In the genomic region with DNA sequence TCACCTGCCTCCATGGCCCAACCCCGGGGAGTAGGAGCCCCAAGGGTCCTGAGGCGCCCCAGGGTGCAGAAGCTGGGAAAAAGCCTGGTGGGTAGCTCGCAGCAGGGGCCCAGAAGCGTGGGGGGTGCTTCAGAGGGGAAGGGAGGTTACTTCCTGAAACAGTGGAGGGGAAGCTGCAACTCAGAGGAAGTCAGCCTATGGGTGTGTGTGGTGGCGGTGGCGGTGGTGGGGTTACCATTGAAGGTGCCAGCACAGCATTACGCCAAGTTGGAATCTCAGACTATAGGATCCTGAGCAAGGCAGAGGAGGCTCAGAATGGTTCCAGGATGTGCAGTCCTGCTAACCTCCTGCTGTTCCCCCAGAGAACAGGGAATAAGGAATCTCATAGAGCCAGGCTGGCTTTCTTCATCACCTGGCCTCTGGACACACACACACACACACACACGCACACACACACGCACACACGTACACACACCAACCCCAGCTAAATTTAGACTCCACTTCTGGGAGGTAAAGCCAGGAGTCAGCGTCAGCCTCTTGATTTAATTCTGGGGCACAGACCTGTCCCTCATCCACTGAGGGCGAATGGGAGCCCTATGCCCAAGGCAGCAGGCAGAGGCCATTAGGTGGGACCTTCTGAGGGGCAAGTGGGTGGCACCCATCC, we compare ENCODE assay signal across 8 cellular contexts. TPM values are rescaled to one million over a fixed set of nuclear protein-coding genes. Genes with fewer than 3 reads are reported as not detected.
DNase-seq lines count a peak whose midpoint lies in the region; TF ChIP-seq lines count a peak whose summit lies in the region.

No MANE protein-coding gene starts in this region.

- CTCF ChIA-PET in OCI-LY7 (lab: Charles Lee; ENCODE audit: unreplicated experiment) = interaction anchor here (1.3 kb wide), 2 partner anchors 22 kb away, joined by 4 to 6 read pairs; partner anchors contain the start of genes CREB3L4 and GATAD2B

- peaks cover 20% of the 10 kb centered on the region for H3K79me2 ChIP-seq in OCI-LY7 (ENCODE audit: insufficient read depth, low read depth, low read length)

- H3K27ac Mint-ChIP-seq in activated T-helper 1 cell treated with anti-CD3 and anti-CD28 coated beads, Interleukin-12 subunit alpha, Interleukin-12 subunit beta, Interleukin-2, Interleukin-4 antibody, amounts not matched to agents 30 ng/mL and 10 ng/mL and 1 ng/mL, durations not matched to agents 14 hours and 24 hours and 36 hours = peak overlapping the region; percentile 97
- peak overlapping the region; percentile 63 for H3K27ac Mint-ChIP-seq in osteocyte (ENCODE audit: unreplicated experiment)

- H3K4me3 ChIP-seq in OCI-LY7 (ENCODE audit: low read depth, low read length, poor library complexity, severe bottlenecking) = peak overlapping the region; percentile 86
- H3K4me3 ChIP-seq in fibroblast of the aortic adventitia (ENCODE audit: low read depth, low read length) = peak overlapping the region; percentile 86
- peak overlapping the region; percentile 79 to 97 (median 92) for H3K4me3 ChIP-seq in transverse colon

- H3K27ac ChIP-seq in OCI-LY7 (ENCODE audit: low read depth, low read length, poor library complexity, severe bottlenecking) (peak overlapping the region; percentile 92), transverse colon (peak overlapping the region; percentile 97 to 99 (median 99))

- peaks cover 41% of the 10 kb centered on the region for H3K36me3 Mint-ChIP-seq in activated T-helper 1 cell treated with anti-CD3 and anti-CD28 coated beads, Interleukin-12 subunit alpha, Interleukin-12 subunit beta, Interleukin-2, Interleukin-4 antibody, amounts not matched to agents 30 ng/mL and 10 ng/mL and 1 ng/mL, durations not matched to agents 14 hours and 24 hours and 36 hours (ENCODE audit: low read depth)
- H3K36me3 Mint-ChIP-seq in osteocyte (ENCODE audit: unreplicated experiment) = peaks cover 9% of the 10 kb centered on the region

- TF ChIP-seq POLR2A in transverse colon (IDR thresholded peaks at IDR 0.05) = no peak

- whole genome bisulfite sequencing in transverse colon (ENCODE audit: low coverage in 1 of 2), 2 donors = 10 to 60% methylated on average over 3 to 12 of the region's 12 CpGs

- no peak overlapping the region; the same call in 1 of the 2 replicates for H2AFZ ChIP-seq in OCI-LY7 (ENCODE audit: low read length)

- no TSS peak for BruUV-seq in OCI-LY7 (replicated peaks; lab: Mats Ljungman, UMichigan)

- no peaks in the 10 kb centered on the region for H4K20me1 ChIP-seq in OCI-LY7 (ENCODE audit: insufficient read depth, low read length)

- no peaks in the 10 kb centered on the region for H3K27me3 Mint-ChIP-seq in activated T-helper 1 cell treated with anti-CD3 and anti-CD28 coated beads, Interleukin-12 subunit alpha, Interleukin-12 subunit beta, Interleukin-2, Interleukin-4 antibody, amounts not matched to agents 30 ng/mL and 10 ng/mL and 1 ng/mL, durations not matched to agents 14 hours and 24 hours and 36 hours (ENCODE audit: insufficient read depth)
- no peaks in the 10 kb centered on the region for H3K27me3 Mint-ChIP-seq in osteocyte (ENCODE audit: unreplicated experiment)

- DNase-seq in NCI-H748 (lab: John Stamatoyannopoulos, UW; ENCODE audit: unreplicated experiment) = peak; percentile 36
- no peak for DNase-seq in NCI-H748 treated with DMSO at 0.1 percent for 48 hours (lab: John Stamatoyannopoulos, UW)
- peak; percentile 84 for DNase-seq in OCI-LY7 (ENCODE audit: low spot score)
- DNase-seq in activated T-helper 1 cell treated with anti-CD3 and anti-CD28 coated beads, Interleukin-12 subunit alpha, Interleukin-12 subunit beta, Interleukin-2, Interleukin-4 antibody, amounts not matched to agents 30 ng/mL and 10 ng/mL and 1 ng/mL, durations not matched to agents 14 hours and 24 hours and 36 hours (ENCODE audit: low spot score) = peak; percentile 72
- peak; percentile 60 for DNase-seq in fibroblast of the aortic adventitia (ENCODE audit: low read depth)
- no peak for DNase-seq in osteocyte (ENCODE audit: extremely low spot score, unreplicated experiment)
- DNase-seq in transverse colon = peak; percentile 65
- DNase-seq in dedifferentiated amniotic fluid mesenchymal stem cell (ENCODE audit: extremely low spot score) = no peak

- POLR2A ChIA-PET in OCI-LY7 (lab: Charles Lee) = interaction anchor here (0.5 to 4.2 kb wide), 11 partner anchors 16 to 162 kb away, joined by 3 to 32 read pairs (median 4); partner anchors contain the start of genes CREB3L4, GATAD2B and SLC39A1

- TF ChIP-seq EP300 in transverse colon (IDR thresholded peaks at IDR 0.05; ENCODE audit: low read depth) = no peak

- H3K4me2 ChIP-seq in OCI-LY7 (ENCODE audit: low read length) = peak overlapping the region; percentile 96

- peaks cover 74% of the 10 kb centered on the region for H3K36me3 ChIP-seq in OCI-LY7 (ENCODE audit: insufficient read depth, low read length)
- H3K36me3 ChIP-seq in transverse colon = peaks cover 0 to 23% (median 10%) of the 10 kb centered on the region in 4 donors

- H3K27me3 ChIP-seq in transverse colon = no peaks in the 10 kb centered on the region

- H3K4me3 Mint-ChIP-seq in activated T-helper 1 cell treated with anti-CD3 and anti-CD28 coated beads, Interleukin-12 subunit alpha, Interleukin-12 subunit beta, Interleukin-2, Interleukin-4 antibody, amounts not matched to agents 30 ng/mL and 10 ng/mL and 1 ng/mL, durations not matched to agents 14 hours and 24 hours and 36 hours = peak overlapping the region; percentile 88
- H3K4me3 Mint-ChIP-seq in osteocyte (ENCODE audit: unreplicated experiment) = peak overlapping the region; percentile 77

- H3K9me3 Mint-ChIP-seq in activated T-helper 1 cell treated with anti-CD3 and anti-CD28 coated beads, Interleukin-12 subunit alpha, Interleukin-12 subunit beta, Interleukin-2, Interleukin-4 antibody, amounts not matched to agents 30 ng/mL and 10 ng/mL and 1 ng/mL, durations not matched to agents 14 hours and 24 hours and 36 hours = no peaks in the 10 kb centered on the region
- H3K9me3 Mint-ChIP-seq in osteocyte (ENCODE audit: unreplicated experiment) = no peaks in the 10 kb centered on the region

- intact Hi-C loops in OCI-LY7 (cut with micrococcal nuclease; ENCODE audit: unreplicated experiment) = loop anchor here (1.0 kb wide), 1 partner anchor 124 kb away; no protein-coding TSS in a partner anchor
- intact Hi-C loops in activated T-helper 1 cell treated with anti-CD3 and anti-CD28 coated beads, Interleukin-12 subunit alpha, Interleukin-12 subunit beta, Interleukin-2, Interleukin-4 antibody, amounts not matched to agents 30 ng/mL and 10 ng/mL and 1 ng/mL, durations not matched to agents 14 hours and 24 hours and 36 hours (cut with micrococcal nuclease) = loop anchor here (1.0 to 5.0 kb wide), 4 partner anchors 22 to 148 kb away; partner anchors contain the start of gene CREB3L4
- intact Hi-C loops in transverse colon (cut with DNase I; ENCODE audit: low total_unique reads) = no loop called here

- no peak for TF ChIP-seq CTCF in OCI-LY7 (conservative IDR thresholded peaks at IDR 0.05; ENCODE audit: low read length)
- no peak for TF ChIP-seq CTCF in fibroblast of the aortic adventitia (IDR thresholded peaks at IDR 0.05; ENCODE audit: insufficient read depth, low read length)
- no peak for TF ChIP-seq CTCF in osteocyte (IDR thresholded peaks at IDR 0.05)
- peak in 1 of 5 experiments; percentile 7 for TF ChIP-seq CTCF in transverse colon (IDR thresholded peaks at IDR 0.05)

- H3K4me1 Mint-ChIP-seq in activated T-helper 1 cell treated with anti-CD3 and anti-CD28 coated beads, Interleukin-12 subunit alpha, Interleukin-12 subunit beta, Interleukin-2, Interleukin-4 antibody, amounts not matched to agents 30 ng/mL and 10 ng/mL and 1 ng/mL, durations not matched to agents 14 hours and 24 hours and 36 hours (ENCODE audit: low read depth) = peaks cover 35% of the 10 kb centered on the region
- H3K4me1 Mint-ChIP-seq in osteocyte (ENCODE audit: unreplicated experiment) = peaks cover 18% of the 10 kb centered on the region

- H3K4me1 ChIP-seq in OCI-LY7 (ENCODE audit: insufficient read depth, low read length, poor library complexity, severe bottlenecking) (peaks cover 35% of the 10 kb centered on the region), transverse colon (peaks cover 0 to 15% (median 11%) of the 10 kb centered on the region in 4 donors)

- H3K9me2 ChIP-seq in OCI-LY7 (ENCODE audit: insufficient read depth, low read length) = no peaks in the 10 kb centered on the region

- H3K9me3 ChIP-seq in OCI-LY7 (ENCODE audit: low read length) (no peaks in the 10 kb centered on the region), transverse colon (no peaks in the 10 kb centered on the region)

- in situ Hi-C loops in transverse colon (cut with MboI; ENCODE audit: low pct_ligation_motif_present in 1 of 4, low pct_unique_long_range_greater_than_20kb in 1 of 4, low sequenced_read_pairs in 3 of 4) = loop anchor here in 2 of 4 donors (25.0 kb wide), 1 partner anchor 133 kb away; no protein-coding TSS in a partner anchor

RNA-seq across cellular contexts. Expression of gene DENND4B, which starts 1.3 kb away (rescaled TPM):
- total RNA-seq in OCI-LY7 (2014; rRNA removed; shearing (Covaris generic)) = 41.8 and 50.5 TPM in 2 replicates
- 160 and 164 TPM in 2 replicates for total RNA-seq in OCI-LY7 (2022)
- total RNA-seq in activated T-helper 1 cell treated with anti-CD3 and anti-CD28 coated beads, Interleukin-12 subunit alpha, Interleukin-12 subunit beta, Interleukin-2, Interleukin-4 antibody, amounts not matched to agents 30 ng/mL and 10 ng/mL and 1 ng/mL, durations not matched to agents 14 hours and 24 hours and 36 hours = 128 and 133 TPM in 2 replicates
- total RNA-seq in fibroblast of the aortic adventitia (ENCODE audit: low replicate concordance) = 14.9 and 23.2 TPM in 2 replicates
- total RNA-seq in osteocyte = 48.0 and 53.1 TPM in 2 replicates
- total RNA-seq in transverse colon = 100 to 1,000 TPM in 1 of 4 donors, 10 to 100 TPM in 3; 42.3 to 121 (median 50.3) TPM

RNA-seq across cellular contexts. Expression of gene CRTC2, which starts 13.1 kb away (rescaled TPM):
- 15.6 and 29.1 TPM in 2 replicates for total RNA-seq in OCI-LY7 (2014; rRNA removed; shearing (Covaris generic))
- 65.6 and 67.9 TPM in 2 replicates for total RNA-seq in OCI-LY7 (2022)
- total RNA-seq in activated T-helper 1 cell treated with anti-CD3 and anti-CD28 coated beads, Interleukin-12 subunit alpha, Interleukin-12 subunit beta, Interleukin-2, Interleukin-4 antibody, amounts not matched to agents 30 ng/mL and 10 ng/mL and 1 ng/mL, durations not matched to agents 14 hours and 24 hours and 36 hours = 62.8 and 76.4 TPM in 2 replicates
- total RNA-seq in fibroblast of the aortic adventitia (ENCODE audit: low replicate concordance) = 6.6 and 8.6 TPM in 2 replicates
- total RNA-seq in osteocyte = 29.4 and 41.9 TPM in 2 replicates
- 10 to 100 TPM; 13.3 to 32.5 (median 21.4) TPM for total RNA-seq in transverse colon

RNA-seq across cellular contexts. Expression of gene SLC39A1, which starts 18.1 kb away (rescaled TPM):
- 44.2 and 45.5 TPM in 2 replicates for total RNA-seq in OCI-LY7 (2014; rRNA removed; shearing (Covaris generic))
- 32.7 and 41.6 TPM in 2 replicates for total RNA-seq in OCI-LY7 (2022)
- 75.4 and 76.1 TPM in 2 replicates for total RNA-seq in activated T-helper 1 cell treated with anti-CD3 and anti-CD28 coated beads, Interleukin-12 subunit alpha, Interleukin-12 subunit beta, Interleukin-2, Interleukin-4 antibody, amounts not matched to agents 30 ng/mL and 10 ng/mL and 1 ng/mL, durations not matched to agents 14 hours and 24 hours and 36 hours
- 74.1 and 85.9 TPM in 2 replicates for total RNA-seq in fibroblast of the aortic adventitia (ENCODE audit: low replicate concordance)
- 93.2 and 95.3 TPM in 2 replicates for total RNA-seq in osteocyte
- total RNA-seq in transverse colon = 10 to 100 TPM; 19.9 to 80.0 (median 47.1) TPM

RNA-seq across cellular contexts. Expression of gene CREB3L4, which starts 22.4 kb away (rescaled TPM):
- 17.0 and 17.4 TPM in 2 replicates for total RNA-seq in OCI-LY7 (2014; rRNA removed; shearing (Covaris generic))
- total RNA-seq in OCI-LY7 (2022) (28.2 and 32.0 TPM in 2 replicates), fibroblast of the aortic adventitia (ENCODE audit: low replicate concordance) (3.3 and 5.9 TPM in 2 replicates), osteocyte (9.3 and 11.1 TPM in 2 replicates), transverse colon (10 to 100 TPM in 2 of 4 donors, 1 to 10 TPM in 2; 2.2 to 18.7 (median 11.6) TPM)
- 8.1 and 9.8 TPM in 2 replicates for total RNA-seq in activated T-helper 1 cell treated with anti-CD3 and anti-CD28 coated beads, Interleukin-12 subunit alpha, Interleukin-12 subunit beta, Interleukin-2, Interleukin-4 antibody, amounts not matched to agents 30 ng/mL and 10 ng/mL and 1 ng/mL, durations not matched to agents 14 hours and 24 hours and 36 hours

RNA-seq across cellular contexts. Expression of gene GATAD2B, which starts 22.5 kb away (rescaled TPM):
- total RNA-seq in OCI-LY7 (2014; rRNA removed; shearing (Covaris generic)) = 7.7 and 11.2 TPM in 2 replicates
- total RNA-seq in OCI-LY7 (2022) (65.2 and 77.9 TPM in 2 replicates), fibroblast of the aortic adventitia (ENCODE audit: low replicate concordance) (8.0 and 11.3 TPM in 2 replicates), osteocyte (63.2 and 66.7 TPM in 2 replicates), transverse colon (10 to 100 TPM; 16.7 to 28.1 (median 20.2) TPM)
- 69.1 and 70.4 TPM in 2 replicates for total RNA-seq in activated T-helper 1 cell treated with anti-CD3 and anti-CD28 coated beads, Interleukin-12 subunit alpha, Interleukin-12 subunit beta, Interleukin-2, Interleukin-4 antibody, amounts not matched to agents 30 ng/mL and 10 ng/mL and 1 ng/mL, durations not matched to agents 14 hours and 24 hours and 36 hours

Comparison
In these comparisons a context has a peak if more than half of its experiments do, and no peak if none do; other contexts are left out.
1. DNase-seq: peak in NCI-H748 (single experiment), OCI-LY7 (single experiment), activated T-helper 1 cell treated with anti-CD3 and anti-CD28 coated beads, Interleukin-12 subunit alpha, Interleukin-12 subunit beta, Interleukin-2, Interleukin-4 antibody, amounts not matched to agents 30 ng/mL and 10 ng/mL and 1 ng/mL, durations not matched to agents 14 hours and 24 hours and 36 hours (single experiment), fibroblast of the aortic adventitia (single experiment) and transverse colon (single experiment); none in NCI-H748 treated with DMSO at 0.1 percent for 48 hours (single experiment), osteocyte (single experiment) and dedifferentiated amniotic fluid mesenchymal stem cell (single experiment).
2. Peak in every context shown above with its lines, with median percentiles within 50 percentile points of each other: H3K4me3 ChIP-seq.